Comparison of ENCODE assay signal across 13 cellular contexts in genomic region chr4:128309585-128309984, GRCh38. TPM values are rescaled to one million over a fixed set of nuclear protein-coding genes. Genes with fewer than 3 reads are reported as not detected.
A peak's percentile ranks its signal among the peaks of the same experiment; 100 is the strongest.
DNase-seq lines count a peak whose midpoint lies in the region; ATAC-seq and TF ChIP-seq lines count a peak whose summit lies in the region.
"Had no signal": no experiment of that assay in that cellular context is flagged by ENCODE, and none has a peak within 500 bp of the region (broad histone marks: within the 10 kb centered on the region; RNA-seq: fewer than 3 reads in every experiment).

No MANE protein-coding gene starts in this region.

- H3K4me1 Mint-ChIP-seq in nephron progenitor cell (peaks cover 22% of the 10 kb centered on the region), CD14-positive monocyte (no peaks in the 10 kb centered on the region)

- peak; percentile 50 for ATAC-seq in Right ventricle myocardium superior (ENCODE audit: poor library complexity)
- ATAC-seq in left ventricle myocardium superior = peak; percentile 38
- peak; percentile 69 for ATAC-seq in aorta (ENCODE audit: low FRiP score)
- ATAC-seq in GM21515 (IDR thresholded peaks at IDR 0.05; ENCODE audit: unreplicated experiment) = no peak
- ATAC-seq: Panc1 had no signal

- H3K27me3 ChIP-seq in aorta (ENCODE audit: control insufficient read depth in 1 of 2, insufficient read depth in 2 of 2, low read length in 1 of 2) = no peaks in the 10 kb centered on the region

- no peak for TF ChIP-seq CTCF in nephron progenitor cell (IDR thresholded peaks at IDR 0.05)
- no peak for TF ChIP-seq CTCF in CD14-positive monocyte (IDR thresholded peaks at IDR 0.05)

- H3K27me3 Mint-ChIP-seq in nephron progenitor cell (ENCODE audit: low read depth, poor library complexity) = no peaks in the 10 kb centered on the region
- H3K27me3 Mint-ChIP-seq in CD14-positive monocyte (ENCODE audit: low read depth in 3 of 3) = no peaks in the 10 kb centered on the region

- no peaks in the 10 kb centered on the region for H3K36me3 ChIP-seq in aorta (ENCODE audit: control insufficient read depth in 1 of 2, insufficient read depth in 2 of 2, low read length in 1 of 2)

- peaks cover 1 to 4% of the 10 kb centered on the region in 2 donors for H3K4me1 ChIP-seq in aorta (ENCODE audit: control insufficient read depth in 1 of 2, insufficient read depth in 2 of 2, low read length in 2 of 2)

- intact Hi-C loops in Right ventricle myocardium superior (cut with DNase I) (no loop called here), cardiac septum (cut with DNase I) (loop anchor here (2.0 kb wide), 1 partner anchor 21 kb away; no protein-coding TSS in a partner anchor), left ventricle myocardium superior (cut with micrococcal nuclease) (no loop called here), aorta (cut with DNase I) (no loop called here), CD14-positive monocyte (cut with micrococcal nuclease) (no loop called here)

- no peak overlapping the region for H3K4me3 ChIP-seq in aorta (ENCODE audit: low read length in 2 of 2)

- no peaks in the 10 kb centered on the region for H3K9me3 ChIP-seq in aorta (ENCODE audit: control insufficient read depth, low read length)

- H3K9me3 Mint-ChIP-seq in nephron progenitor cell = no peaks in the 10 kb centered on the region
- H3K9me3 Mint-ChIP-seq in CD14-positive monocyte = no peaks in the 10 kb centered on the region
- H3K9me3 Mint-ChIP-seq: H9 had no signal

- H3K36me3 Mint-ChIP-seq in nephron progenitor cell (ENCODE audit: low read depth) = peaks cover 18% of the 10 kb centered on the region
- H3K36me3 Mint-ChIP-seq in CD14-positive monocyte = peaks cover 0 to 4% of the 10 kb centered on the region in 2 donors

- H3K27ac ChIP-seq in aorta (ENCODE audit: low read depth in 1 of 2, low read length in 2 of 2) = no peak overlapping the region

- DNase-seq in Right ventricle myocardium superior (no peak), cardiac septum (ENCODE audit: low spot score) (no peak), left ventricle myocardium superior (no peak), nephron progenitor cell (no peak), aorta (no peak), CD14-positive monocyte (ENCODE audit: low spot score) (no peak), OCI-M1 (lab: John Stamatoyannopoulos, UW) (no peak)
- DNase-seq: COR-L47, NCI-H187 treated with DMSO at 0.1 percent for 48 hours, NCI-H748 treated with DMSO at 0.1 percent for 48 hours had no signal

- H3K27ac Mint-ChIP-seq in nephron progenitor cell (peak overlapping the region; percentile 24), CD14-positive monocyte (no peak overlapping the region)

- no peak overlapping the region for H3K4me3 Mint-ChIP-seq in nephron progenitor cell
- H3K4me3 Mint-ChIP-seq in CD14-positive monocyte = no peak overlapping the region
- H3K4me3 Mint-ChIP-seq: H9 had no signal

RNA-seq across cellular contexts. Expression of gene PGRMC2, which starts 22.0 kb away (rescaled TPM):
- total RNA-seq in Right ventricle myocardium superior = 58.4 TPM
- 61.9 TPM for total RNA-seq in cardiac septum
- total RNA-seq in left ventricle myocardium superior = 64.3 TPM
- 10 to 100 TPM; 65.6 to 74.8 TPM for total RNA-seq in aorta
- 10 to 100 TPM; 49.0 to 53.5 TPM for polyA plus RNA-seq in aorta
- polyA plus RNA-seq in CD14-positive monocyte = 10 to 100 TPM in 1 of 2 donors, 1 to 10 TPM in 1; 7.3 to 13.9 TPM
